Comparison of ENCODE assay signal across 1 cellular context in the genomic region with DNA sequence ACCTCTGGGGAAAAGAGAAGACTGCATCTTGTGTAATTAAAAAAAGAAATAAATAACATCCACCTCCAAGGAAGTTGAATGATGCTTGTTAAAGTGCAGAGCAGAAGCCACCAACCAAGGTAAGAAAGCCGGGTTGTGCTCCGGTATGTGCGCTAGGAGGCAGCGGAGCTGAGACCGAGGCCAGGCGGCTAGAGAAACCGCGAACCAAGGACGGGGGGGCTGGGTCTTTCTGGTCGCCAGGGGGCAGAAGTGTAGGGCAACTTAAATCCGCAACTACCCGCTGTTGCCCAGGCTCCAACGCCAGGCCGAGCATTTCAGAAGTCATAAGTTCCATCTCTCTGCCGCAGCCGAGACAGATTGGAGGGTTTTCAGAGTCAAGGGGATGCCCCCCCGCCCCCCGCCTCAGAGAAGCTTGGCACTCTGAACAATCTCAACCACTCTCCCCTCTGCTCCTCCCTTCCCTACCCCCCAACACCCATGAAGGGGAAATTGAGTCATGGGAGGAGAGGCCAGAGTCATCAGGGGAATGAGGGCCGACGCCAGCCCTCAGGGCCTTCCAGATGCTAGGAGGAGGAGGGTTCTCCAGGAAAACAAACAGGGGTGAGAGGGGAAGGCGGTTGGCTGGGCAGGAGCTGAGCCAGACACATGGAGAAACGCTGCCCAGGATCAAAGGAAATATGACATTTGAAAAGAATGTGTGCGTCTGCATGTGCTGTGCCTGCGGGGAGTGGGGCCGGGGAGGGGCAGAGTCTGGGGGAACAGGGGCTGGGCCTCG.
TF ChIP-seq lines count a peak whose summit lies in the region.

No MANE protein-coding gene starts in this region.

TF ChIP-seq in HepG2, 621 proteins besides CTCF, POLR2A, EP300 and RAD21 (continued from another document and continues in another):
- TF ChIP-seq, protein P1, sequence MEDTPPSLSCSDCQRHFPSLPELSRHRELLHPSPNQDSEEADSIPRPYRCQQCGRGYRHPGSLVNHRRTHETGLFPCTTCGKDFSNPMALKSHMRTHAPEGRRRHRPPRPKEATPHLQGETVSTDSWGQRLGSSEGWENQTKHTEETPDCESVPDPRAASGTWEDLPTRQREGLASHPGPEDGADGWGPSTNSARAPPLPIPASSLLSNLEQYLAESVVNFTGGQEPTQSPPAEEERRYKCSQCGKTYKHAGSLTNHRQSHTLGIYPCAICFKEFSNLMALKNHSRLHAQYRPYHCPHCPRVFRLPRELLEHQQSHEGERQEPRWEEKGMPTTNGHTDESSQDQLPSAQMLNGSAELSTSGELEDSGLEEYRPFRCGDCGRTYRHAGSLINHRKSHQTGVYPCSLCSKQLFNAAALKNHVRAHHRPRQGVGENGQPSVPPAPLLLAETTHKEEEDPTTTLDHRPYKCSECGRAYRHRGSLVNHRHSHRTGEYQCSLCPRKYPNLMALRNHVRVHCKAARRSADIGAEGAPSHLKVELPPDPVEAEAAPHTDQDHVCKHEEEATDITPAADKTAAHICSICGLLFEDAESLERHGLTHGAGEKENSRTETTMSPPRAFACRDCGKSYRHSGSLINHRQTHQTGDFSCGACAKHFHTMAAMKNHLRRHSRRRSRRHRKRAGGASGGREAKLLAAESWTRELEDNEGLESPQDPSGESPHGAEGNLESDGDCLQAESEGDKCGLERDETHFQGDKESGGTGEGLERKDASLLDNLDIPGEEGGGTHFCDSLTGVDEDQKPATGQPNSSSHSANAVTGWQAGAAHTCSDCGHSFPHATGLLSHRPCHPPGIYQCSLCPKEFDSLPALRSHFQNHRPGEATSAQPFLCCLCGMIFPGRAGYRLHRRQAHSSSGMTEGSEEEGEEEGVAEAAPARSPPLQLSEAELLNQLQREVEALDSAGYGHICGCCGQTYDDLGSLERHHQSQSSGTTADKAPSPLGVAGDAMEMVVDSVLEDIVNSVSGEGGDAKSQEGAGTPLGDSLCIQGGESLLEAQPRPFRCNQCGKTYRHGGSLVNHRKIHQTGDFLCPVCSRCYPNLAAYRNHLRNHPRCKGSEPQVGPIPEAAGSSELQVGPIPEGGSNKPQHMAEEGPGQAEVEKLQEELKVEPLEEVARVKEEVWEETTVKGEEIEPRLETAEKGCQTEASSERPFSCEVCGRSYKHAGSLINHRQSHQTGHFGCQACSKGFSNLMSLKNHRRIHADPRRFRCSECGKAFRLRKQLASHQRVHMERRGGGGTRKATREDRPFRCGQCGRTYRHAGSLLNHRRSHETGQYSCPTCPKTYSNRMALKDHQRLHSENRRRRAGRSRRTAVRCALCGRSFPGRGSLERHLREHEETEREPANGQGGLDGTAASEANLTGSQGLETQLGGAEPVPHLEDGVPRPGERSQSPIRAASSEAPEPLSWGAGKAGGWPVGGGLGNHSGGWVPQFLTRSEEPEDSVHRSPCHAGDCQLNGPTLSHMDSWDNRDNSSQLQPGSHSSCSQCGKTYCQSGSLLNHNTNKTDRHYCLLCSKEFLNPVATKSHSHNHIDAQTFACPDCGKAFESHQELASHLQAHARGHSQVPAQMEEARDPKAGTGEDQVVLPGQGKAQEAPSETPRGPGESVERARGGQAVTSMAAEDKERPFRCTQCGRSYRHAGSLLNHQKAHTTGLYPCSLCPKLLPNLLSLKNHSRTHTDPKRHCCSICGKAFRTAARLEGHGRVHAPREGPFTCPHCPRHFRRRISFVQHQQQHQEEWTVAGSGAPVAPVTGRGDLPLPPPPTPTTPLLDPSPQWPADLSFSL (CRISPR knock-in tag; IDR thresholded peaks at IDR 0.05), result no peak
- TF ChIP-seq HMGA1 (CRISPR knock-in tag; conservative IDR thresholded peaks at IDR 0.05) (no peak), ZNF543 (CRISPR knock-in tag; IDR thresholded peaks at IDR 0.05) (peak; percentile 90; the same call in 1 of the 2 replicates), ATAD3A (CRISPR knock-in tag; IDR thresholded peaks at IDR 0.05) (0 out of 2 replicates have a peak, but pooled peaks have one; percentile 48), ZNF564 (CRISPR knock-in tag; IDR thresholded peaks at IDR 0.05) (no peak; the same call in 1 of the 2 replicates), PAWR (CRISPR knock-in tag; IDR thresholded peaks at IDR 0.05; ENCODE audit: borderline replicate concordance) (peak; percentile 93; the same call in 1 of the 2 replicates), GPN1 (CRISPR knock-in tag; IDR thresholded peaks at IDR 0.05; ENCODE audit: borderline replicate concordance) (no peak), ZNF780A (CRISPR knock-in tag; IDR thresholded peaks at IDR 0.05) (no peak), RXRB (CRISPR knock-in tag; IDR thresholded peaks at IDR 0.05; ENCODE audit: borderline replicate concordance) (peak; percentile 85), ETV5 (CRISPR knock-in tag; IDR thresholded peaks at IDR 0.05; ENCODE audit: borderline replicate concordance) (peak; percentile 48; the same call in 1 of the 2 replicates), KMT2A (CRISPR knock-in tag; IDR thresholded peaks at IDR 0.05) (peak; percentile 48; the same call in 1 of the 2 replicates), ZNF224 (CRISPR knock-in tag; IDR thresholded peaks at IDR 0.05) (no peak), ZNF383 (CRISPR knock-in tag; IDR thresholded peaks at IDR 0.05; ENCODE audit: borderline replicate concordance) (no peak), MIXL1 (CRISPR knock-in tag; IDR thresholded peaks at IDR 0.05) (peak; percentile 84), ZNF17 (CRISPR knock-in tag; IDR thresholded peaks at IDR 0.05) (no peak), FOXJ3 (CRISPR knock-in tag; IDR thresholded peaks at IDR 0.05; ENCODE audit: borderline replicate concordance) (peak; percentile 44; the same call in 1 of the 2 replicates), ZNF781 (CRISPR knock-in tag; IDR thresholded peaks at IDR 0.05; ENCODE audit: borderline replicate concordance, not compliant biosample characterization) (peak; percentile 24), ZNF558 (CRISPR knock-in tag; IDR thresholded peaks at IDR 0.05; ENCODE audit: borderline replicate concordance) (no peak), TOPORS (CRISPR knock-in tag; IDR thresholded peaks at IDR 0.05) (peak; percentile 93; the same call in 1 of the 2 replicates), ZNF10 (CRISPR knock-in tag; IDR thresholded peaks at IDR 0.05; ENCODE audit: borderline replicate concordance, low read depth) (no peak), U2AF2 (IDR thresholded peaks at IDR 0.05; ENCODE audit: low read depth, low read length) (no peak), CCDC6 (CRISPR knock-in tag; IDR thresholded peaks at IDR 0.05) (no peak; the same call in 1 of the 2 replicates), ZNF274 (CRISPR knock-in tag; IDR thresholded peaks at IDR 0.05) (peak; percentile 94), ZNF790 (CRISPR knock-in tag; IDR thresholded peaks at IDR 0.05; ENCODE audit: borderline replicate concordance) (no peak), NAIF1 (CRISPR knock-in tag; IDR thresholded peaks at IDR 0.05; ENCODE audit: borderline replicate concordance) (peak; percentile 94), ARNT (IDR thresholded peaks at IDR 0.05) (no peak), ZNF713 (CRISPR knock-in tag; IDR thresholded peaks at IDR 0.05) (peak; percentile 10; the same call in 1 of the 2 replicates), SIN3A (IDR thresholded peaks at IDR 0.05; ENCODE audit: borderline replicate concordance, low read depth, low read length) (no peak), PAF1 (CRISPR knock-in tag; IDR thresholded peaks at IDR 0.05) (no peak), REL (CRISPR knock-in tag; conservative IDR thresholded peaks at IDR 0.05) (no peak), THAP11 (CRISPR knock-in tag; IDR thresholded peaks at IDR 0.05) (peak; percentile 77), GZF1 (CRISPR knock-in tag; IDR thresholded peaks at IDR 0.05) (peak; percentile 90; the same call in 1 of the 2 replicates), FLYWCH1 (CRISPR knock-in tag; IDR thresholded peaks at IDR 0.05) (no peak), KDM4B (CRISPR knock-in tag; IDR thresholded peaks at IDR 0.05) (peak; percentile 41; the same call in 1 of the 2 replicates), MBNL3 (CRISPR knock-in tag; conservative IDR thresholded peaks at IDR 0.05) (no peak), NRL (CRISPR knock-in tag; IDR thresholded peaks at IDR 0.05; ENCODE audit: borderline replicate concordance) (peak; percentile 66; the same call in 1 of the 2 replicates), MTA3 (CRISPR knock-in tag; IDR thresholded peaks at IDR 0.05) (no peak)
- TF ChIP-seq, protein P2, sequence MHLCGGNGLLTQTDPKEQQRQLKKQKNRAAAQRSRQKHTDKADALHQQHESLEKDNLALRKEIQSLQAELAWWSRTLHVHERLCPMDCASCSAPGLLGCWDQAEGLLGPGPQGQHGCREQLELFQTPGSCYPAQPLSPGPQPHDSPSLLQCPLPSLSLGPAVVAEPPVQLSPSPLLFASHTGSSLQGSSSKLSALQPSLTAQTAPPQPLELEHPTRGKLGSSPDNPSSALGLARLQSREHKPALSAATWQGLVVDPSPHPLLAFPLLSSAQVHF (CRISPR knock-in tag; IDR thresholded peaks at IDR 0.05), result no peak
- TF ChIP-seq, protein P3, sequence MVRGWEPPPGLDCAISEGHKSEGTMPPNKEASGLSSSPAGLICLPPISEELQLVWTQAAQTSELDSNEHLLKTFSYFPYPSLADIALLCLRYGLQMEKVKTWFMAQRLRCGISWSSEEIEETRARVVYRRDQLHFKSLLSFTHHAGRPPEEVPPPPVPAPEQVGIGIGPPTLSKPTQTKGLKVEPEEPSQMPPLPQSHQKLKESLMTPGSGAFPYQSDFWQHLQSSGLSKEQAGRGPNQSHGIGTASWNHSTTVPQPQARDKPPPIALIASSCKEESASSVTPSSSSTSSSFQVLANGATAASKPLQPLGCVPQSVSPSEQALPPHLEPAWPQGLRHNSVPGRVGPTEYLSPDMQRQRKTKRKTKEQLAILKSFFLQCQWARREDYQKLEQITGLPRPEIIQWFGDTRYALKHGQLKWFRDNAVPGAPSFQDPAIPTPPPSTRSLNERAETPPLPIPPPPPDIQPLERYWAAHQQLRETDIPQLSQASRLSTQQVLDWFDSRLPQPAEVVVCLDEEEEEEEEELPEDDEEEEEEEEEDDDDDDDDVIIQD (CRISPR knock-in tag; IDR thresholded peaks at IDR 0.05; ENCODE audit: low read depth), result peak; percentile 75; the same call in 1 of the 2 replicates
- TF ChIP-seq, protein P4, sequence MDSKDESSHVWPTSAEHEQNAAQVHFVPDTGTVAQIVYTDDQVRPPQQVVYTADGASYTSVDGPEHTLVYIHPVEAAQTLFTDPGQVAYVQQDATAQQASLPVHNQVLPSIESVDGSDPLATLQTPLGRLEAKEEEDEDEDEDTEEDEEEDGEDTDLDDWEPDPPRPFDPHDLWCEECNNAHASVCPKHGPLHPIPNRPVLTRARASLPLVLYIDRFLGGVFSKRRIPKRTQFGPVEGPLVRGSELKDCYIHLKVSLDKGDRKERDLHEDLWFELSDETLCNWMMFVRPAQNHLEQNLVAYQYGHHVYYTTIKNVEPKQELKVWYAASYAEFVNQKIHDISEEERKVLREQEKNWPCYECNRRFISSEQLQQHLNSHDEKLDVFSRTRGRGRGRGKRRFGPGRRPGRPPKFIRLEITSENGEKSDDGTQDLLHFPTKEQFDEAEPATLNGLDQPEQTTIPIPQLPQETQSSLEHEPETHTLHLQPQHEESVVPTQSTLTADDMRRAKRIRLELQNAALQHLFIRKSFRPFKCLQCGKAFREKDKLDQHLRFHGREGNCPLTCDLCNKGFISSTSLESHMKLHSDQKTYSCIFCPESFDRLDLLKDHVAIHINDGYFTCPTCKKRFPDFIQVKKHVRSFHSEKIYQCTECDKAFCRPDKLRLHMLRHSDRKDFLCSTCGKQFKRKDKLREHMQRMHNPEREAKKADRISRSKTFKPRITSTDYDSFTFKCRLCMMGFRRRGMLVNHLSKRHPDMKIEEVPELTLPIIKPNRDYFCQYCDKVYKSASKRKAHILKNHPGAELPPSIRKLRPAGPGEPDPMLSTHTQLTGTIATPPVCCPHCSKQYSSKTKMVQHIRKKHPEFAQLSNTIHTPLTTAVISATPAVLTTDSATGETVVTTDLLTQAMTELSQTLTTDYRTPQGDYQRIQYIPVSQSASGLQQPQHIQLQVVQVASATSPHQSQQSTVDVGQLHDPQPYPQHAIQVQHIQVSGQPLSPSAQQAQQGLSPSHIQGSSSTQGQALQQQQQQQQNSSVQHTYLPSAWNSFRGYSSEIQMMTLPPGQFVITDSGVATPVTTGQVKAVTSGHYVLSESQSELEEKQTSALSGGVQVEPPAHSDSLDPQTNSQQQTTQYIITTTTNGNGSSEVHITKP (CRISPR knock-in tag; IDR thresholded peaks at IDR 0.05; ENCODE audit: low read depth), result peak; percentile 52; the same call in 1 of the 2 replicates
- TF ChIP-seq, protein P5, sequence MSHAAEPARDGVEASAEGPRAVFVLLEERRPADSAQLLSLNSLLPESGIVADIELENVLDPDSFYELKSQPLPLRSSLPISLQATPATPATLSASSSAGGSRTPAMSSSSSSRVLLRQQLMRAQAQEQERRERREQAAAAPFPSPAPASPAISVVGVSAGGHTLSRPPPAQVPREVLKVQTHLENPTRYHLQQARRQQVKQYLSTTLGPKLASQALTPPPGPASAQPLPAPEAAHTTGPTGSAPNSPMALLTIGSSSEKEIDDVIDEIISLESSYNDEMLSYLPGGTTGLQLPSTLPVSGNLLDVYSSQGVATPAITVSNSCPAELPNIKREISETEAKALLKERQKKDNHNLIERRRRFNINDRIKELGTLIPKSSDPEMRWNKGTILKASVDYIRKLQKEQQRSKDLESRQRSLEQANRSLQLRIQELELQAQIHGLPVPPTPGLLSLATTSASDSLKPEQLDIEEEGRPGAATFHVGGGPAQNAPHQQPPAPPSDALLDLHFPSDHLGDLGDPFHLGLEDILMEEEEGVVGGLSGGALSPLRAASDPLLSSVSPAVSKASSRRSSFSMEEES (CRISPR knock-in tag; IDR thresholded peaks at IDR 0.05), result peak; percentile 54; the same call in 1 of the 2 replicates
- TF ChIP-seq, protein P6, sequence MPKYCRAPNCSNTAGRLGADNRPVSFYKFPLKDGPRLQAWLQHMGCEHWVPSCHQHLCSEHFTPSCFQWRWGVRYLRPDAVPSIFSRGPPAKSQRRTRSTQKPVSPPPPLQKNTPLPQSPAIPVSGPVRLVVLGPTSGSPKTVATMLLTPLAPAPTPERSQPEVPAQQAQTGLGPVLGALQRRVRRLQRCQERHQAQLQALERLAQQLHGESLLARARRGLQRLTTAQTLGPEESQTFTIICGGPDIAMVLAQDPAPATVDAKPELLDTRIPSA (CRISPR knock-in tag; IDR thresholded peaks at IDR 0.05; ENCODE audit: borderline replicate concordance), result no peak; the same call in 1 of the 2 replicates
- TF ChIP-seq, protein P7, sequence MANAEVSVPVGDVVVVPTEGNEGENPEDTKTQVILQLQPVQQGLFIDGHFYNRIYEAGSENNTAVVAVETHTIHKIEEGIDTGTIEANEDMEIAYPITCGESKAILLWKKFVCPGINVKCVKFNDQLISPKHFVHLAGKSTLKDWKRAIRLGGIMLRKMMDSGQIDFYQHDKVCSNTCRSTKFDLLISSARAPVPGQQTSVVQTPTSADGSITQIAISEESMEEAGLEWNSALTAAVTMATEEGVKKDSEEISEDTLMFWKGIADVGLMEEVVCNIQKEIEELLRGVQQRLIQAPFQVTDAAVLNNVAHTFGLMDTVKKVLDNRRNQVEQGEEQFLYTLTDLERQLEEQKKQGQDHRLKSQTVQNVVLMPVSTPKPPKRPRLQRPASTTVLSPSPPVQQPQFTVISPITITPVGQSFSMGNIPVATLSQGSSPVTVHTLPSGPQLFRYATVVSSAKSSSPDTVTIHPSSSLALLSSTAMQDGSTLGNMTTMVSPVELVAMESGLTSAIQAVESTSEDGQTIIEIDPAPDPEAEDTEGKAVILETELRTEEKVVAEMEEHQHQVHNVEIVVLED (CRISPR knock-in tag; IDR thresholded peaks at IDR 0.05; ENCODE audit: borderline replicate concordance), result peak; percentile 64
